21 cellular contexts compared by ENCODE assay signal in genomic region chr2:174021056-174021656, GRCh38. TPM values are rescaled to one million over a fixed set of nuclear protein-coding genes. Genes with fewer than 3 reads are reported as not detected.
DNase-seq lines count a peak whose midpoint lies in the region; ATAC-seq, FAIRE-seq and TF ChIP-seq lines count a peak whose summit lies in the region.
"Had no signal": no experiment of that assay in that cellular context is flagged by ENCODE, and none has a peak within 500 bp of the region (broad histone marks: within the 10 kb centered on the region; RNA-seq: fewer than 3 reads in every experiment).

No MANE protein-coding gene starts in this region.

- H3K27me3 ChIP-seq in CD8-positive, alpha-beta memory T cell (ENCODE audit: insufficient read depth, low read length, poor library complexity, severe bottlenecking): no peaks in the 10 kb centered on the region
- H3K27me3 ChIP-seq in ascending aorta: no peaks in the 10 kb centered on the region
- H3K27me3 ChIP-seq in effector memory CD4-positive, alpha-beta T cell (replicated peaks; ENCODE audit: control insufficient read depth, insufficient read depth, low read length, poor library complexity, severe bottlenecking): no peaks in the 10 kb centered on the region
- H3K27me3 ChIP-seq: gastroesophageal sphincter, left lung had no signal

- H3K27ac Mint-ChIP-seq in memory B cell: no peak overlapping the region
- no peak overlapping the region for H3K27ac Mint-ChIP-seq in CD8-positive, alpha-beta memory T cell
- H3K27ac Mint-ChIP-seq: activated naive CD8-positive, alpha-beta T cell; activated T-cell treated with anti-CD3 and anti-CD28 coated beads, Interleukin-2, amount 50 U/mL, for 24 hours had no signal

- no peaks in the 10 kb centered on the region for H3K9me3 Mint-ChIP-seq in memory B cell
- no peaks in the 10 kb centered on the region for H3K9me3 Mint-ChIP-seq in CD8-positive, alpha-beta memory T cell
- H3K9me3 Mint-ChIP-seq: IgD-negative memory B cell had no signal

- CTCF ChIA-PET in CD8-positive, alpha-beta memory T cell (lab: Charles Lee): no interaction called here

- H3K36me3 Mint-ChIP-seq in memory B cell: no peaks in the 10 kb centered on the region
- no peaks in the 10 kb centered on the region for H3K36me3 Mint-ChIP-seq in CD8-positive, alpha-beta memory T cell
- H3K36me3 Mint-ChIP-seq: brain, IgD-negative memory B cell had no signal

- peak; percentile 54 for FAIRE-seq in GM12891 (lab: Jason Lieb, UNC)

- no peak for TF ChIP-seq CTCF in ascending aorta (IDR thresholded peaks at IDR 0.05)

- no peak for TF ChIP-seq POLR2A in GM12891 (IDR thresholded peaks at IDR 0.05; ENCODE audit: low read depth, low read length)

- ATAC-seq in HG02885 (IDR thresholded peaks at IDR 0.05; ENCODE audit: poor library complexity, unreplicated experiment) (peak; percentile 59), memory B cell (ENCODE audit: low read depth) (peak; percentile 35)
- ATAC-seq: gastroesophageal sphincter, left lung, sciatic nerve had no signal

- DNase-seq in GM12891 (ENCODE audit: insufficient read length, low spot score): no peak
- DNase-seq in NOMO-1 treated with DMSO at 0.1 percent for 48 hours (lab: John Stamatoyannopoulos, UW; ENCODE audit: unreplicated experiment): peak; percentile 35
- no peak for DNase-seq in memory B cell (ENCODE audit: low spot score in 2 of 2)
- no peak for DNase-seq in CD8-positive, alpha-beta memory T cell
- no peak for DNase-seq in ascending aorta (ENCODE audit: low spot score in 2 of 2)
- no peak for DNase-seq in effector memory CD4-positive, alpha-beta T cell
- DNase-seq in activated CD8-positive, alpha-beta memory T cell treated with anti-CD3 and anti-CD28 coated beads, Interleukin-2, amount 50 U/mL, for 4 hours: no peak
- DNase-seq: activated CD4-positive, alpha-beta T cell treated with anti-CD3 and anti-CD28 coated beads, Interleukin-2, amount 50 U/mL, for 48 hours; activated T-cell treated with anti-CD3 and anti-CD28 coated beads, Interleukin-2, amount 50 U/mL, for 24 hours; HCEC 1CT; left lung; NCI-H2171; stimulated activated CD4-positive, alpha-beta T cell treated with anti-CD3 and anti-CD28 coated beads, Interleukin-2, amount 100 ng/mL, for 24 hours; T-helper 1 cell; WERI-Rb-1 had no signal

- no peak overlapping the region for H3K4me3 ChIP-seq in CD8-positive, alpha-beta memory T cell (ENCODE audit: low read length)
- no peak overlapping the region for H3K4me3 ChIP-seq in ascending aorta
- H3K4me3 ChIP-seq in effector memory CD4-positive, alpha-beta T cell (ENCODE audit: insufficient read depth, low read depth, low read length, poor library complexity, severe bottlenecking): no peak overlapping the region
- H3K4me3 ChIP-seq: gastroesophageal sphincter, left lung had no signal

- peak overlapping the region; percentile 7 for H3K4me3 Mint-ChIP-seq in memory B cell
- no peak overlapping the region for H3K4me3 Mint-ChIP-seq in CD8-positive, alpha-beta memory T cell
- H3K4me3 Mint-ChIP-seq: activated naive CD8-positive, alpha-beta T cell; activated T-cell treated with anti-CD3 and anti-CD28 coated beads, Interleukin-2, amount 50 U/mL, for 24 hours; brain had no signal

- no peak overlapping the region for H3K27ac ChIP-seq in CD8-positive, alpha-beta memory T cell (ENCODE audit: low read depth, low read length)
- no peak overlapping the region for H3K27ac ChIP-seq in ascending aorta
- no peak overlapping the region for H3K27ac ChIP-seq in effector memory CD4-positive, alpha-beta T cell (ENCODE audit: insufficient read depth, low read length, poor library complexity, severe bottlenecking)
- H3K27ac ChIP-seq: gastroesophageal sphincter, WERI-Rb-1 had no signal

- H3K9me3 ChIP-seq in CD8-positive, alpha-beta memory T cell (ENCODE audit: low read length): no peaks in the 10 kb centered on the region
- no peaks in the 10 kb centered on the region for H3K9me3 ChIP-seq in ascending aorta
- no peaks in the 10 kb centered on the region for H3K9me3 ChIP-seq in effector memory CD4-positive, alpha-beta T cell (ENCODE audit: control insufficient read depth, low read length)
- H3K9me3 ChIP-seq: gastroesophageal sphincter, left lung had no signal

- H3K27me3 Mint-ChIP-seq in memory B cell: no peaks in the 10 kb centered on the region
- H3K27me3 Mint-ChIP-seq in CD8-positive, alpha-beta memory T cell: peaks cover 0 to 14% of the 10 kb centered on the region in 2 donors
- H3K27me3 Mint-ChIP-seq: activated naive CD8-positive, alpha-beta T cell; activated T-cell treated with anti-CD3 and anti-CD28 coated beads, Interleukin-2, amount 50 U/mL, for 24 hours had no signal

- intact Hi-C loops in ascending aorta (cut with DNase I): no loop called here

- H3K36me3 ChIP-seq in CD8-positive, alpha-beta memory T cell (ENCODE audit: insufficient read depth, low read length): no peaks in the 10 kb centered on the region
- no peaks in the 10 kb centered on the region for H3K36me3 ChIP-seq in ascending aorta
- H3K36me3 ChIP-seq in effector memory CD4-positive, alpha-beta T cell (ENCODE audit: control insufficient read depth, insufficient read depth, low read length): no peaks in the 10 kb centered on the region
- H3K36me3 ChIP-seq: gastroesophageal sphincter, left lung, WERI-Rb-1 had no signal

- peaks cover 16% of the 10 kb centered on the region for H3K4me1 Mint-ChIP-seq in memory B cell
- peaks cover 0 to 5% (median 5%) of the 10 kb centered on the region in 3 donors for H3K4me1 Mint-ChIP-seq in CD8-positive, alpha-beta memory T cell

- POLR2A ChIA-PET in CD8-positive, alpha-beta memory T cell (lab: Charles Lee): no interaction called here

- no peaks in the 10 kb centered on the region for H3K4me1 ChIP-seq in CD8-positive, alpha-beta memory T cell (ENCODE audit: insufficient read depth, low read length)
- peaks cover 3 to 14% of the 10 kb centered on the region in 2 donors for H3K4me1 ChIP-seq in ascending aorta
- no peaks in the 10 kb centered on the region for H3K4me1 ChIP-seq in effector memory CD4-positive, alpha-beta T cell (ENCODE audit: control insufficient read depth, insufficient read depth, low read length, poor library complexity, severe bottlenecking)

TF ChIP-seq in GM12891, 5 proteins besides CTCF, POLR2A, EP300 and RAD21:
- TF ChIP-seq SPI1 (IDR thresholded peaks at IDR 0.05; ENCODE audit: low read depth, low read length) (peak; percentile 72), PAX5 (IDR thresholded peaks at IDR 0.05; ENCODE audit: insufficient read depth, low read length, severe bottlenecking) (no peak)

RNA-seq across cellular contexts. Expression of gene SP3, which starts 56.0 kb away (rescaled TPM):
- 19.9 TPM for polyA plus RNA-seq in GM12891 (2012; ENCODE audit: low read depth, missing spikeins)
- total RNA-seq in CD8-positive, alpha-beta memory T cell: 10 to 100 TPM; 93.0 to 98.4 TPM
- polyA plus RNA-seq in CD8-positive, alpha-beta memory T cell: 61.0 TPM
- 58.0 TPM for total RNA-seq in ascending aorta
